ENCODE assay signal across 20 cellular contexts in genomic region chr2:16218161-16218560, GRCh38.
"Had no signal": no experiment of that assay in that cellular context is flagged by ENCODE, and none has a peak within 500 bp of the region (broad histone marks: within the 10 kb centered on the region; RNA-seq: fewer than 3 reads in every experiment).

No MANE protein-coding gene starts in this region.

- H3K4me3 ChIP-seq: colonic mucosa, coronary artery, dorsolateral prefrontal cortex, esophagus muscularis mucosa, esophagus squamous epithelium, gastrocnemius medialis, gastroesophageal sphincter, heart left ventricle, heart right ventricle, hepatocyte had no signal

- H3K4me1 ChIP-seq: colonic mucosa, esophagus squamous epithelium, foreskin keratinocyte, gastrocnemius medialis, gastroesophageal sphincter had no signal

- H3K36me3 ChIP-seq: colonic mucosa, esophagus muscularis mucosa, esophagus squamous epithelium, gastrocnemius medialis, gastroesophageal sphincter, heart left ventricle, heart right ventricle had no signal

- H3K27me3 ChIP-seq: colonic mucosa, esophagus muscularis mucosa, foreskin keratinocyte, gastrocnemius medialis, heart left ventricle, heart right ventricle, hepatocyte had no signal

- DNase-seq: cortex of kidney; dermis blood vessel endothelial cell; dorsolateral prefrontal cortex; effector CD4-positive, alpha-beta T cell; effector CD8-positive, alpha-beta T cell; effector memory CD4-positive, alpha-beta T cell; effector memory CD8-positive, alpha-beta T cell; esophagus squamous epithelium; foreskin fibroblast; foreskin keratinocyte; foreskin melanocyte; gastrocnemius medialis; heart left ventricle; heart right ventricle had no signal

- H3K27ac ChIP-seq: colonic mucosa, coronary artery, dorsolateral prefrontal cortex, epithelial cell of prostate, esophagus muscularis mucosa, esophagus squamous epithelium, foreskin keratinocyte, gastrocnemius medialis, gastroesophageal sphincter, heart left ventricle, heart right ventricle, hepatocyte had no signal

- H2AFZ ChIP-seq: hepatocyte had no signal

- H3K9me3 ChIP-seq: colonic mucosa, esophagus muscularis mucosa, esophagus squamous epithelium, gastrocnemius medialis, gastroesophageal sphincter, heart left ventricle, heart right ventricle had no signal

- H3K79me2 ChIP-seq: hepatocyte had no signal

- H3K4me2 ChIP-seq: hepatocyte had no signal
